20 cellular contexts compared by ENCODE assay signal in the genomic region with DNA sequence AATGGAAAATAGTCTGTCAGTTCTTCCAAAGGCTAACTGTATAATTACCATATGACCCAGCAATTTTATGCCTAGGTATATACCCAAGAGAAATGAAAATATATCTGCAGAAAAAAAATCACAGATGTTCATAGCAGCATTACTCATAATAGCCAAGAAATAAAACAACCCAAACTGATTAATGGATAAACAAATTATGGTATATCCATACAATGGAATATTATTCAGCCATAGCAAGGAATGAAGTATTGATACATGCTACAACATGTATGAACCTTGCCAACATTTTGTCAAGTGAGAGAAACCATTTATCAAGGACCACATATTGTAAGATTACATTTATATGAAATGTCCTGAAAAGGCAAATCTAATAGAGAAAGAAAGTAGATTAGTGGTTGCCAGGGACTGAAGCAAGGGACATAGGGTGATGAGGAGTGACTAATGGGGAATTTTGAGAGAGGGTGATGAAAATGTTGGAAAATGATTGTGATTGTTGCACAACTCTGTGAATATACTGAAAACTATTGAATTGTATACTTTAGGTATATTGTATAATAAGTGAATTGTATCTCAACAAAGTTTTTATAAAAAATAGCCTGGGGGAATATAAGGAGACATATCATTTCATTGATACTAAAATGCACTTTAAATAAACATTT.
A peak's percentile ranks its signal among the peaks of the same experiment; 100 is the strongest.
DNase-seq lines count a peak whose midpoint lies in the region; ATAC-seq, FAIRE-seq and TF ChIP-seq lines count a peak whose summit lies in the region.
"Had no signal": no experiment of that assay in that cellular context is flagged by ENCODE, and none has a peak within 500 bp of the region (broad histone marks: within the 10 kb centered on the region; RNA-seq: fewer than 3 reads in every experiment).

No MANE protein-coding gene starts in this region.

- H3K79me2 ChIP-seq in keratinocyte (ENCODE audit: control insufficient read depth, insufficient read depth, low read length) = peaks cover 25% of the 10 kb centered on the region

- H3K9ac ChIP-seq in keratinocyte (ENCODE audit: control insufficient read depth, extremely low read depth, insufficient read depth, low read length) = no peak overlapping the region

- no peaks in the 10 kb centered on the region for H3K27me3 ChIP-seq in keratinocyte (ENCODE audit: control insufficient read depth, extremely low read depth, insufficient read depth, low read length)
- H3K27me3 ChIP-seq: BE2C, SJCRH30 had no signal

- no peaks in the 10 kb centered on the region for H3K36me3 ChIP-seq in keratinocyte (ENCODE audit: control insufficient read depth in 2 of 2, extremely low read depth in 1 of 2, insufficient read depth in 2 of 2, low read length in 2 of 2)
- H3K36me3 ChIP-seq: BE2C, HAP-1 had no signal

- H3K27me3 Mint-ChIP-seq in activated naive CD4-positive, alpha-beta T cell treated with anti-CD3 and anti-CD28 coated beads for 36 hours (ENCODE audit: low read depth) = no peaks in the 10 kb centered on the region
- no peaks in the 10 kb centered on the region for H3K27me3 Mint-ChIP-seq in activated naive CD8-positive, alpha-beta T cell treated with anti-CD3 and anti-CD28 coated beads, Interleukin-2, amount 50 U/mL, for 24 hours
- H3K27me3 Mint-ChIP-seq: CD4-positive, alpha-beta memory T cell had no signal

- TF ChIP-seq CTCF in keratinocyte (optimal IDR thresholded peaks at IDR 0.05 in 1 of 3, IDR thresholded peaks at IDR 0.05 in 1 of 3, conservative IDR thresholded peaks at IDR 0.05 in 1 of 3; ENCODE audit: extremely low read depth in 1 of 3, insufficient read depth in 2 of 3, low read length in 3 of 3) = no peak

- no peaks in the 10 kb centered on the region for H4K20me1 ChIP-seq in keratinocyte (ENCODE audit: control insufficient read depth, extremely low read depth, insufficient read depth, low read length)

- H3K4me3 Mint-ChIP-seq in activated naive CD4-positive, alpha-beta T cell treated with anti-CD3 and anti-CD28 coated beads for 36 hours = no peak overlapping the region
- H3K4me3 Mint-ChIP-seq in activated naive CD8-positive, alpha-beta T cell treated with anti-CD3 and anti-CD28 coated beads, Interleukin-2, amount 50 U/mL, for 24 hours = no peak overlapping the region
- H3K4me3 Mint-ChIP-seq: CD4-positive, alpha-beta memory T cell had no signal

- FAIRE-seq in keratinocyte (lab: Jason Lieb, UNC) = no peak
- FAIRE-seq: D721Med, K562 had no signal

- dilution Hi-C loops in keratinocyte (cut with MboI; ENCODE audit: extremely low pct_ligation_motif_present, low sequenced_read_pairs) = no loop called here

- H3K4me2 ChIP-seq in keratinocyte (ENCODE audit: control insufficient read depth, extremely low read depth, insufficient read depth, low read depth, low read length) = no peak overlapping the region
- H3K4me2 ChIP-seq: PC-9 had no signal

- intact Hi-C loops in activated naive CD4-positive, alpha-beta T cell treated with anti-CD3 and anti-CD28 coated beads for 36 hours (cut with micrococcal nuclease) = no loop called here

- H3K27ac ChIP-seq in epithelial cell of prostate (peak overlapping the region; percentile 4), keratinocyte (ENCODE audit: control insufficient read depth, insufficient read depth, low read length) (peak overlapping the region; percentile 40)
- H3K27ac ChIP-seq: PC-9, SJCRH30 had no signal

- peaks cover 2% of the 10 kb centered on the region for H3K4me1 ChIP-seq in keratinocyte (ENCODE audit: control insufficient read depth, extremely low read depth, insufficient read depth, low read length)
- H3K4me1 ChIP-seq: HAP-1, SJCRH30 had no signal

- peaks cover 14% of the 10 kb centered on the region for H3K4me1 Mint-ChIP-seq in activated naive CD4-positive, alpha-beta T cell treated with anti-CD3 and anti-CD28 coated beads for 36 hours (ENCODE audit: low read depth)
- H3K4me1 Mint-ChIP-seq in activated naive CD8-positive, alpha-beta T cell treated with anti-CD3 and anti-CD28 coated beads, Interleukin-2, amount 50 U/mL, for 24 hours = peaks cover 22% of the 10 kb centered on the region

- H3K9me3 Mint-ChIP-seq in activated naive CD4-positive, alpha-beta T cell treated with anti-CD3 and anti-CD28 coated beads for 36 hours = peaks cover 1% of the 10 kb centered on the region
- no peaks in the 10 kb centered on the region for H3K9me3 Mint-ChIP-seq in activated naive CD8-positive, alpha-beta T cell treated with anti-CD3 and anti-CD28 coated beads, Interleukin-2, amount 50 U/mL, for 24 hours

- H3K27ac Mint-ChIP-seq in activated naive CD4-positive, alpha-beta T cell treated with anti-CD3 and anti-CD28 coated beads for 36 hours = no peak overlapping the region
- no peak overlapping the region for H3K27ac Mint-ChIP-seq in activated naive CD8-positive, alpha-beta T cell treated with anti-CD3 and anti-CD28 coated beads, Interleukin-2, amount 50 U/mL, for 24 hours
- H3K27ac Mint-ChIP-seq: CD4-positive, alpha-beta memory T cell had no signal

- H3K4me3 ChIP-seq in keratinocyte (ENCODE audit: control insufficient read depth in 2 of 3, extremely low read depth in 1 of 3, insufficient read depth in 2 of 3, low read depth in 1 of 3, low read length in 3 of 3) = no peak overlapping the region
- H3K4me3 ChIP-seq: HAP-1, K562, PC-9, SJCRH30 had no signal

- DNase-seq in ELR (ENCODE audit: low read depth) = peak; percentile 52
- DNase-seq in HS-5 (ENCODE audit: low read depth) = peak; percentile 30
- DNase-seq in epithelial cell of prostate (ENCODE audit: low read depth, low spot score) = no peak
- no peak for DNase-seq in keratinocyte (ENCODE audit: low read depth, low spot score)
- DNase-seq in NOMO-1 treated with DMSO at 0.1 percent for 48 hours (lab: John Stamatoyannopoulos, UW; ENCODE audit: unreplicated experiment) = no peak
- DNase-seq in activated naive CD4-positive, alpha-beta T cell treated with anti-CD3 and anti-CD28 coated beads for 36 hours = no peak
- DNase-seq in GOT3 (lab: John Stamatoyannopoulos, UW) = no peak
- DNase-seq in activated naive CD8-positive, alpha-beta T cell treated with anti-CD3 and anti-CD28 coated beads, Interleukin-2, amount 50 U/mL, for 24 hours = no peak
- DNase-seq: BE2C; CD4-positive, alpha-beta memory T cell; NCI-H1436; NCI-H2029 treated with DMSO at 0.1 percent for 48 hours; NCI-H2171 treated with DMSO at 0.1 percent for 48 hours; NCI-H748 treated with DMSO at 0.1 percent for 48 hours; PC-9; SJCRH30; SW 1271 had no signal

- H2AFZ ChIP-seq in keratinocyte (ENCODE audit: control insufficient read depth, low read length) = no peak overlapping the region
- H2AFZ ChIP-seq: PC-9 had no signal

- ATAC-seq in activated naive CD8-positive, alpha-beta T cell treated with anti-CD3 and anti-CD28 coated beads, Interleukin-2, amount 50 U/mL, for 24 hours = no peak
- ATAC-seq: K562 had no signal

- CTCF ChIA-PET in activated naive CD4-positive, alpha-beta T cell treated with anti-CD3 and anti-CD28 coated beads for 36 hours (lab: Charles Lee) = interaction anchor here (0.8 kb wide), 1 partner anchor 14 kb away, joined by 5 read pairs; no protein-coding TSS in a partner anchor

- no peaks in the 10 kb centered on the region for H3K9me1 ChIP-seq in keratinocyte (ENCODE audit: control insufficient read depth, extremely low read depth, insufficient read depth, low read length)

- H3K36me3 Mint-ChIP-seq in activated naive CD4-positive, alpha-beta T cell treated with anti-CD3 and anti-CD28 coated beads for 36 hours (ENCODE audit: low read depth) = peaks cover 1% of the 10 kb centered on the region
- H3K36me3 Mint-ChIP-seq in activated naive CD8-positive, alpha-beta T cell treated with anti-CD3 and anti-CD28 coated beads, Interleukin-2, amount 50 U/mL, for 24 hours (ENCODE audit: low read depth) = peaks cover 6% of the 10 kb centered on the region

- no peaks in the 10 kb centered on the region for H3K9me3 ChIP-seq in keratinocyte (ENCODE audit: control insufficient read depth, low read depth, low read length)
- H3K9me3 ChIP-seq: BE2C, HAP-1 had no signal

Comparison
In these comparisons a context has a peak if more than half of its experiments do, and no peak if none do; other contexts are left out.
1. DNase-seq: peak in ELR (single experiment) and HS-5 (single experiment); none in epithelial cell of prostate (single experiment), keratinocyte (single experiment), NOMO-1 treated with DMSO at 0.1 percent for 48 hours (single experiment), activated naive CD4-positive, alpha-beta T cell treated with anti-CD3 and anti-CD28 coated beads for 36 hours (single experiment), GOT3 (single experiment) and activated naive CD8-positive, alpha-beta T cell treated with anti-CD3 and anti-CD28 coated beads, Interleukin-2, amount 50 U/mL, for 24 hours (single experiment).